In the genomic region with DNA sequence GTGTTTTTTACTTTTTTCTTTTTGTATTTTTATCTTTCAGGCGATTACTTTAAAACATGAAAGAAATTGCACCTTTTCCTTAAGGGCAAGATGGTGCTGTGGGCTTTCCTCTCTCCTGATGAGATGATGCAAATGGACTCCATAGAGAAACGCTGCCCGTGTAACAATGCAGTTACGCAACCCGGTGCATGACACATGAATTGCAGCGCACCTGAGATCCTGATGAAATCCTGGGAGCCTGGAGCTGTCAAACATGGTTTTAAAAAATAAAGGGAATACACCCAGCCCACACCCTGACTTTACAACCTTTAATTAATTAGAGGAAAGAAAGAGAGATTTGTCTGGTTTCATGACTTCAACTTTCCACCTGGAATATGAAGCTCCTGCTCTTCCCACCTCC, we compare ENCODE assay signal across 18 cellular contexts.
DNase-seq lines count a peak whose midpoint lies in the region; ATAC-seq, FAIRE-seq and TF ChIP-seq lines count a peak whose summit lies in the region.
"Had no signal": no experiment of that assay in that cellular context is flagged by ENCODE, and none has a peak within 500 bp of the region (broad histone marks: within the 10 kb centered on the region; RNA-seq: fewer than 3 reads in every experiment).

No MANE protein-coding gene starts in this region.

- POLR2A ChIA-PET in HepG2 (lab: Yijun Ruan, JAX) (interaction anchor here (0.7 kb wide), 1 partner anchor 10 kb away, joined by 7 read pairs; no protein-coding TSS in a partner anchor), HEK293T (lab: Yijun Ruan, JAX) (no interaction called here)

- no peaks in the 10 kb centered on the region for H3K27me3 Mint-ChIP-seq in T-helper 2 cell treated with Interferon-gamma antibody and Interleukin-4, amounts not matched to agents 5 μg/mL and 100 μg/mL, for 36 hours (ENCODE audit: low read depth)

- peak; percentile 27; the same call in 1 of the 2 replicates for TF ChIP-seq CTCF in HepG2 (CRISPR knock-in tag; IDR thresholded peaks at IDR 0.05)
- no peak for TF ChIP-seq CTCF in thyroid gland (IDR thresholded peaks at IDR 0.05)

- TF ChIP-seq RAD21 in Ishikawa (IDR thresholded peaks at IDR 0.05; ENCODE audit: low read depth): peak; percentile 25; the same call in 1 of the 2 replicates
- TF ChIP-seq RAD21 in HepG2 (CRISPR knock-in tag; IDR thresholded peaks at IDR 0.05): no peak

- H3K79me2 ChIP-seq in HepG2 (ENCODE audit: insufficient read depth, low read length): no peaks in the 10 kb centered on the region

- no peaks in the 10 kb centered on the region for H4K20me1 ChIP-seq in BLaER1 treated with 17β-estradiol and CSF1 and Interleukin-3, amounts not matched to agents 10 nM and 100 nM
- no peaks in the 10 kb centered on the region for H4K20me1 ChIP-seq in HepG2 (ENCODE audit: insufficient read depth, low read length)

- FAIRE-seq in HepG2 (lab: Jason Lieb, UNC): no peak
- FAIRE-seq: GM12892, TTC549 had no signal

- CTCF ChIA-PET in HepG2 (lab: Yijun Ruan, JAX; ENCODE audit: low intra/inter-chr PET ratio, low total read pairs): no interaction called here
- CTCF ChIA-PET in HEK293T (lab: Yijun Ruan, JAX): no interaction called here

- no peak for TF ChIP-seq EP300 in Ishikawa (IDR thresholded peaks at IDR 0.05; ENCODE audit: borderline replicate concordance)
- peak; percentile 60 to 76; a peak in 3 of 4 replicates for TF ChIP-seq EP300 in HepG2 (IDR thresholded peaks at IDR 0.05; ENCODE audit: low read depth in 2 of 2, low read length in 2 of 2)
- TF ChIP-seq EP300 in HepG2 (CRISPR knock-in tag; IDR thresholded peaks at IDR 0.05; ENCODE audit: borderline replicate concordance): peak; percentile 45; the same call in 1 of the 2 replicates

- peak overlapping the region in 3 of 11 experiments; percentile 51 to 69 (median 54); a peak in 1 of 22 replicates for H3K9ac ChIP-seq in BLaER1 treated with 17β-estradiol and CSF1 and Interleukin-3, amounts not matched to agents 10 nM and 100 nM
- H3K9ac ChIP-seq in HepG2 (ENCODE audit: insufficient read depth, low read depth, low read length): no peak overlapping the region

- H3K4me1 ChIP-seq in BLaER1 treated with 17β-estradiol and CSF1 and Interleukin-3, amounts not matched to agents 10 nM and 100 nM: peaks cover 28 to 86% (median 75%) of the 10 kb centered on the region in 10 experiments
- H3K4me1 ChIP-seq in HepG2 (ENCODE audit: insufficient read depth, low read length): peaks cover 50% of the 10 kb centered on the region
- peaks cover 0 to 10% of the 10 kb centered on the region in 2 donors for H3K4me1 ChIP-seq in thyroid gland
- H3K4me1 ChIP-seq: prostate gland had no signal

- in situ Hi-C loops in T47D (cut with HindIII; ENCODE audit: low pct_unique_long_range_greater_than_20kb, low sequenced_read_pairs): no loop called here
- in situ Hi-C loops in HepG2 (cut with HindIII; ENCODE audit: extremely low pct_ligation_motif_present, low pct_unique_long_range_greater_than_20kb): no loop called here
- in situ Hi-C loops in G401 (cut with HindIII; ENCODE audit: low sequenced_read_pairs): no loop called here

- 55% methylated on average over 6 of the region's 6 CpGs for WGBS in HepG2 (ENCODE audit: low lambda C conversion rate)
- WGBS in thyroid gland, 2 donors: 84 to 87% methylated on average over 6 of the region's 6 CpGs

- no peaks in the 10 kb centered on the region for H3K36me3 ChIP-seq in BLaER1 treated with 17β-estradiol and CSF1 and Interleukin-3, amounts not matched to agents 10 nM and 100 nM
- no peaks in the 10 kb centered on the region for H3K36me3 ChIP-seq in HepG2 (replicated peaks in 1 of 2; ENCODE audit: control insufficient read depth in 1 of 2, insufficient read depth in 2 of 2, low read length in 2 of 2)
- no peaks in the 10 kb centered on the region for H3K36me3 ChIP-seq in thyroid gland
- H3K36me3 ChIP-seq: prostate gland had no signal

- H3K27ac Mint-ChIP-seq in T-helper 2 cell treated with Interferon-gamma antibody and Interleukin-4, amounts not matched to agents 5 μg/mL and 100 μg/mL, for 36 hours: no peak overlapping the region
- H3K27ac Mint-ChIP-seq: activated naive CD4-positive, alpha-beta T cell treated with anti-CD3 and anti-CD28 coated beads, Interleukin-2, amount 50 U/mL, for 72 hours had no signal

- H3K36me3 Mint-ChIP-seq in T-helper 2 cell treated with Interferon-gamma antibody and Interleukin-4, amounts not matched to agents 5 μg/mL and 100 μg/mL, for 36 hours (ENCODE audit: low read depth): peaks cover 5% of the 10 kb centered on the region

- H3K27ac ChIP-seq in BLaER1 treated with 17β-estradiol and CSF1 and Interleukin-3, amounts not matched to agents 10 nM and 100 nM: peak overlapping the region in 5 of 11 experiments; percentile 3 to 65 (median 55); a peak in 6 of 22 replicates
- no peak overlapping the region for H3K27ac ChIP-seq in HepG2 (ENCODE audit: extremely low read length, insufficient read depth, low read length)
- no peak overlapping the region for H3K27ac ChIP-seq in thyroid gland
- H3K27ac ChIP-seq: prostate gland had no signal

- DNase-seq in T47D (ENCODE audit: low read depth in 1 of 2, low spot score in 1 of 2) (peak; percentile 30 to 60), HepG2 (ENCODE audit: low spot score) (peak; percentile 71), G401 (ENCODE audit: low spot score) (no peak), thyroid gland (no peak), HEK293T (ENCODE audit: extremely low spot score) (no peak)
- DNase-seq in T-helper 2 cell treated with Interferon-gamma antibody and Interleukin-4, amounts not matched to agents 5 μg/mL and 100 μg/mL, for 36 hours (ENCODE audit: low spot score): no peak
- DNase-seq: cerebellar nuclear complex, DND-41, GOT3, NCI-H1092, NCI-H526 treated with DMSO at 0.1 percent for 48 hours had no signal

- no peaks in the 10 kb centered on the region for H3K9me3 ChIP-seq in BLaER1 treated with 17β-estradiol and CSF1 and Interleukin-3, amounts not matched to agents 10 nM and 100 nM (replicated peaks in 1 of 11)
- H3K9me3 ChIP-seq in HepG2 (ENCODE audit: low read length): no peaks in the 10 kb centered on the region
- no peaks in the 10 kb centered on the region for H3K9me3 ChIP-seq in thyroid gland
- H3K9me3 ChIP-seq: prostate gland had no signal

- TF ChIP-seq POLR2A in HepG2 (IDR thresholded peaks at IDR 0.05; ENCODE audit: insufficient read depth in 1 of 2, low read depth in 2 of 2, low read length in 2 of 2) (no peak), thyroid gland (IDR thresholded peaks at IDR 0.05) (no peak)

- peak overlapping the region in 10 of 11 experiments; percentile 4 to 82 (median 68); a peak in 19 of 22 replicates for H3K4me2 ChIP-seq in BLaER1 treated with 17β-estradiol and CSF1 and Interleukin-3, amounts not matched to agents 10 nM and 100 nM
- no peak overlapping the region for H3K4me2 ChIP-seq in HepG2 (ENCODE audit: low read depth, low read length)

- intact Hi-C loops in HepG2 (cut with micrococcal nuclease; ENCODE audit: unreplicated experiment) (no loop called here), thyroid gland (cut with DNase I) (no loop called here)

- H3K9me3 Mint-ChIP-seq in T-helper 2 cell treated with Interferon-gamma antibody and Interleukin-4, amounts not matched to agents 5 μg/mL and 100 μg/mL, for 36 hours: no peaks in the 10 kb centered on the region

- H3K4me3 ChIP-seq in BLaER1 treated with 17β-estradiol and CSF1 and Interleukin-3, amounts not matched to agents 10 nM and 100 nM: peak overlapping the region in 2 of 10 experiments; percentile 4 to 9; a peak in 1 of 20 replicates
- H3K4me3 ChIP-seq in HepG2 (replicated peaks in 1 of 3; ENCODE audit: insufficient read depth in 1 of 3, low read depth in 2 of 3, low read length in 3 of 3) (no peak overlapping the region), thyroid gland (replicated peaks in 1 of 3) (no peak overlapping the region)
- H3K4me3 ChIP-seq: prostate gland had no signal

- H2AFZ ChIP-seq in HepG2 (ENCODE audit: low read length): no peak overlapping the region

- H3K27me3 ChIP-seq in BLaER1 treated with 17β-estradiol and CSF1 and Interleukin-3, amounts not matched to agents 10 nM and 100 nM: no peaks in the 10 kb centered on the region
- no peaks in the 10 kb centered on the region for H3K27me3 ChIP-seq in HepG2 (ENCODE audit: control insufficient read depth in 1 of 2, insufficient read depth in 2 of 2, low read length in 2 of 2)
- no peaks in the 10 kb centered on the region for H3K27me3 ChIP-seq in thyroid gland

- ATAC-seq in HepG2: no peak
- ATAC-seq: activated naive CD4-positive, alpha-beta T cell treated with anti-CD3 and anti-CD28 coated beads, Interleukin-2, amount 50 U/mL, for 72 hours; Right ventricle myocardium inferior had no signal

- BruUV-seq in HepG2 (replicated peaks; lab: Mats Ljungman, UMichigan): no TSS peak

- H3K4me3 Mint-ChIP-seq in T-helper 2 cell treated with Interferon-gamma antibody and Interleukin-4, amounts not matched to agents 5 μg/mL and 100 μg/mL, for 36 hours: no peak overlapping the region

- peaks cover 43% of the 10 kb centered on the region for H3K4me1 Mint-ChIP-seq in T-helper 2 cell treated with Interferon-gamma antibody and Interleukin-4, amounts not matched to agents 5 μg/mL and 100 μg/mL, for 36 hours (ENCODE audit: low read depth)

TF ChIP-seq in Ishikawa, 13 proteins besides CTCF, POLR2A, EP300 and RAD21:
- no peak for TF ChIP-seq NFIC (IDR thresholded peaks at IDR 0.05)
- TF ChIP-seq YY1 (IDR thresholded peaks at IDR 0.05; ENCODE audit: low read depth): 0 out of 2 replicates have a peak, but pooled peaks have one; percentile 16
- peak; percentile 97 for TF ChIP-seq CEBPB (IDR thresholded peaks at IDR 0.05)
TF ChIP-seq in Ishikawa: peak in this region for 2.

TF ChIP-seq in HepG2, 621 proteins besides CTCF, POLR2A, EP300 and RAD21 (continues in another document):
- peak; percentile 96 for TF ChIP-seq FOSL2 (CRISPR knock-in tag; IDR thresholded peaks at IDR 0.05)

TF ChIP-seq in HEK293T, 16 proteins besides CTCF, POLR2A, EP300 and RAD21:
- TF ChIP-seq HDGF (IDR thresholded peaks at IDR 0.05; ENCODE audit: borderline replicate concordance) (no peak), LEF1 (IDR thresholded peaks at IDR 0.05; ENCODE audit: borderline replicate concordance) (no peak), TARDBP (IDR thresholded peaks at IDR 0.05) (no peak), L3MBTL2 (conservative IDR thresholded peaks at IDR 0.05) (no peak), NFRKB (IDR thresholded peaks at IDR 0.05) (no peak), ZNF384 (IDR thresholded peaks at IDR 0.05) (no peak), BHLHE40 (IDR thresholded peaks at IDR 0.05; ENCODE audit: borderline replicate concordance) (no peak), FOXK2 (IDR thresholded peaks at IDR 0.05) (no peak)
TF ChIP-seq in HEK293T: peak in this region for 0.

Comparison
In these comparisons a context has a peak if more than half of its experiments do, and no peak if none do; other contexts are left out.
1. DNase-seq: peak in T47D (2 of 2) and HepG2 (single experiment); none in G401 (single experiment), T-helper 2 cell treated with Interferon-gamma antibody and Interleukin-4, amounts not matched to agents 5 μg/mL and 100 μg/mL, for 36 hours (single experiment), thyroid gland (0 of 2) and HEK293T (single experiment).